Comparison of ENCODE assay signal across 10 cellular contexts in the genomic region with DNA sequence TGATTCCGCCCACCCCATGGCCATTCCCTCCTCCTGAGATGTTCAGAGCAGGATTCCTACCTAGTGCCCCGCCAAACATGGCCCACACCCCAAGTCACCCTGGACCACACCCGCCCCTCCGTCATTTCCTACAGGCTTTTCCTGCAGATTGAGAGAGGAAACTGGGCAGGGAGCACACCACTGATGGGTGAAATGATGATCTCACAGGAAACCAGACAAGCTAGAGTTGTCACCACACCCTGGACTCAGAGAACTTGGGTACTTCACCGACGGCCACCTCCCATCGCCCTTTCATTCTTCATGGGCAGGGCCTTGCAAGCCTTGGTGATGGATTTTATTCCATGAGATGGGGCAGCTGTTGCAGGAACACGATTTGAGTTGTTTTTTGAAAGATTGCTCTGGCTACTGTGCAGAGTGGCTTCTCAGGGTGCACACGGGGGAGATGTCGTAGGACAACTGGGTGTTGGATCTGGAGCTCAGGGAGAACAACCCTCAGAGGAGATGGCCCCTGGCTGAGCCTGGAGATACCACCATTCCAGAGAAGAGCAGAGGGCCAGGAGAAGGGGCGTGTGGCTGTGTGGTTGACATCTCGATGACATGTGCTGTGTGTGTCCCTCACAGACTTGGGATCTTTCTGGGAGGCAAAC. TPM values are rescaled to one million over a fixed set of nuclear protein-coding genes. Genes with fewer than 3 reads are reported as not detected.
DNase-seq lines count a peak whose midpoint lies in the region; ATAC-seq and TF ChIP-seq lines count a peak whose summit lies in the region.
"Had no signal": no experiment of that assay in that cellular context is flagged by ENCODE, and none has a peak within 500 bp of the region (broad histone marks: within the 10 kb centered on the region; RNA-seq: fewer than 3 reads in every experiment).

No MANE protein-coding gene starts in this region.

- CTCF ChIA-PET in activated B cell treated with CpG ODN at 0.5 μM for 24 hours (lab: Charles Lee) = interaction anchor here (0.8 to 1.5 kb wide), 4 partner anchors 8 to 397 kb away, joined by 3 to 4 read pairs (median 3); a partner anchor contains a TSS

- DNase-seq in GM12865 (ENCODE audit: low read depth) (peak; percentile 45), activated B cell treated with CpG ODN at 0.5 μM for 24 hours (no peak), lower lobe of right lung (no peak), 8988T (no peak)
- DNase-seq: Kasumi-1, NCI-H774 had no signal

- H3K27me3 ChIP-seq in lower lobe of right lung (ENCODE audit: low read depth) = no peaks in the 10 kb centered on the region
- H3K27me3 ChIP-seq: dorsolateral prefrontal cortex had no signal

- peaks cover 35% of the 10 kb centered on the region for H3K4me1 ChIP-seq in lower lobe of right lung

- H3K27ac ChIP-seq in lower lobe of right lung = peak overlapping the region; percentile 58
- H3K27ac ChIP-seq: thoracic aorta had no signal

- peaks cover 3% of the 10 kb centered on the region for H3K36me3 Mint-ChIP-seq in activated B cell treated with CpG ODN at 0.5 μM for 24 hours (ENCODE audit: low read depth)

- H3K27me3 Mint-ChIP-seq in activated B cell treated with CpG ODN at 0.5 μM for 24 hours = no peaks in the 10 kb centered on the region

- H3K4me1 Mint-ChIP-seq in activated B cell treated with CpG ODN at 0.5 μM for 24 hours = peaks cover 57% of the 10 kb centered on the region

- ATAC-seq in activated B cell treated with CpG ODN at 0.5 μM for 24 hours (ENCODE audit: low read depth) (peak; percentile 40), lower lobe of right lung (peak; percentile 58 to 64), HG02870 (IDR thresholded peaks at IDR 0.05; ENCODE audit: unreplicated experiment) (no peak), GM19452 (IDR thresholded peaks at IDR 0.05; ENCODE audit: unreplicated experiment) (no peak)

- H3K4me3 Mint-ChIP-seq in activated B cell treated with CpG ODN at 0.5 μM for 24 hours = peak overlapping the region; percentile 62

- no peak overlapping the region for H3K4me3 ChIP-seq in GM12865 (ENCODE audit: low read depth, low read length)
- no peak overlapping the region for H3K4me3 ChIP-seq in lower lobe of right lung
- H3K4me3 ChIP-seq: dorsolateral prefrontal cortex, thoracic aorta had no signal

- H3K27ac Mint-ChIP-seq in activated B cell treated with CpG ODN at 0.5 μM for 24 hours = peak overlapping the region; percentile 72

- intact Hi-C loops in activated B cell treated with CpG ODN at 0.5 μM for 24 hours (cut with micrococcal nuclease) (loop anchor here (10.0 kb wide), 1 partner anchor 1915 kb away; a partner anchor contains a TSS), lower lobe of right lung (cut with DNase I) (loop anchor here (5.0 kb wide), 1 partner anchor 72 kb away; no protein-coding TSS in a partner anchor)

- no peak for TF ChIP-seq CTCF in GM12865 (IDR thresholded peaks at IDR 0.05; ENCODE audit: insufficient read depth, low read depth, low read length, missing control alignments)
- TF ChIP-seq CTCF in activated B cell treated with CpG ODN at 0.5 μM for 24 hours (IDR thresholded peaks at IDR 0.05) = no peak
- no peak for TF ChIP-seq CTCF in lower lobe of right lung (IDR thresholded peaks at IDR 0.05)

- H3K9me3 Mint-ChIP-seq in activated B cell treated with CpG ODN at 0.5 μM for 24 hours = no peaks in the 10 kb centered on the region

- H3K9me3 ChIP-seq in lower lobe of right lung = no peaks in the 10 kb centered on the region
- H3K9me3 ChIP-seq: thoracic aorta had no signal

- POLR2A ChIA-PET in activated B cell treated with CpG ODN at 0.5 μM for 24 hours (lab: Charles Lee) = no interaction called here

- H3K36me3 ChIP-seq in lower lobe of right lung = no peaks in the 10 kb centered on the region
- H3K36me3 ChIP-seq: thoracic aorta had no signal

RNA-seq across cellular contexts. Expression of a gene that starts 7.4 kb away (rescaled TPM):
- total RNA-seq in activated B cell treated with CpG ODN at 0.5 μM for 24 hours (3.3 and 6.7 TPM in 2 replicates), lower lobe of right lung (11.3 TPM)

RNA-seq across cellular contexts. Expression of a gene that starts 8.3 kb away (rescaled TPM):
- 20.0 and 24.0 TPM in 2 replicates for total RNA-seq in activated B cell treated with CpG ODN at 0.5 μM for 24 hours
- 22.2 TPM for total RNA-seq in lower lobe of right lung

RNA-seq across cellular contexts. Expression of a gene that starts 17.0 kb away (rescaled TPM):
- total RNA-seq in activated B cell treated with CpG ODN at 0.5 μM for 24 hours (not detected in 2 replicates), lower lobe of right lung (179 TPM)

RNA-seq across cellular contexts. Expression of a gene that starts 41.1 kb away (rescaled TPM):
- total RNA-seq in activated B cell treated with CpG ODN at 0.5 μM for 24 hours (0.51 TPM in 1 of 2 replicates, not detected in the other), lower lobe of right lung (1.8 TPM)

Comparison
In these comparisons a context has a peak if more than half of its experiments do, and no peak if none do; other contexts are left out.
1. ATAC-seq: peak in activated B cell treated with CpG ODN at 0.5 μM for 24 hours (single experiment) and lower lobe of right lung (2 of 2); none in HG02870 (single experiment) and GM19452 (single experiment).
2. RNA of a gene that starts 17.0 kb away (total RNA-seq): 179 TPM in lower lobe of right lung (single experiment); not detected in activated B cell treated with CpG ODN at 0.5 μM for 24 hours; every median in the first group is over 100 times any median in the second.